In the genomic region with DNA sequence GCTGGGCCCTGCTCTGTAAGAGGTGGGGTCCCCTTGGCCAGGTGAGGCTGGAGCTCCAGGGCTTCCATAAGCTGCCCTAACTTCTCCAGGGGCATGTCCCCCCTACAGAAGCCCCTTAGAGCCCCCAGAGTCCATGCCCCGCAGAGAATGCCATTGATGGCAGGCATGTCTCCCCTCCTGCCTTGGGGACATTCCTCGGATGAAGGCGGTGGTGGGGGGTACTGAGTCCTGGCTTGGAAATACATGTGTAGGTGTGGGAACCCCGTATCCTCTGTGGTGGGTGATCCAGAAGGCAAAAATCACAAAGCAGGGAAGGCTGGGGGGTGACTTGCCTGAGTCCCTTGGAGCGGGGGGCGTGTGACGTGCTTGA, we compare ENCODE assay signal across 26 cellular contexts.
DNase-seq lines count a peak whose midpoint lies in the region; FAIRE-seq and TF ChIP-seq lines count a peak whose summit lies in the region.
"Had no signal": no experiment of that assay in that cellular context is flagged by ENCODE, and none has a peak within 500 bp of the region (broad histone marks: within the 10 kb centered on the region; RNA-seq: fewer than 3 reads in every experiment).

No MANE protein-coding gene starts in this region.

- peaks cover 11% of the 10 kb centered on the region for H3K4me1 Mint-ChIP-seq in glutamatergic neuron (ENCODE audit: low read depth, unreplicated experiment)
- H3K4me1 Mint-ChIP-seq in activated T-helper 2 cell treated with anti-CD3 and anti-CD28 coated beads, Interferon-gamma antibody, Interleukin-2, Interleukin-4, amounts not matched to agents 10 μg/mL and 5 μg/mL and 100 μg/mL, durations not matched to agents 14 hours and 24 hours and 36 hours (ENCODE audit: low read depth), result peaks cover 3% of the 10 kb centered on the region
- H3K4me1 Mint-ChIP-seq: B cell, memory B cell had no signal

- no peak for FAIRE-seq in RCC 7860 (lab: Jason Lieb, UNC)
- FAIRE-seq: frontal cortex, GM12891, HepG2 had no signal

- no peak for TF ChIP-seq POLR2A in suprapubic skin (IDR thresholded peaks at IDR 0.05)

- H3K9me3 Mint-ChIP-seq in glutamatergic neuron (ENCODE audit: unreplicated experiment), result peaks cover 4% of the 10 kb centered on the region
- peaks cover 6% of the 10 kb centered on the region for H3K9me3 Mint-ChIP-seq in activated T-helper 2 cell treated with anti-CD3 and anti-CD28 coated beads, Interferon-gamma antibody, Interleukin-2, Interleukin-4, amounts not matched to agents 10 μg/mL and 5 μg/mL and 100 μg/mL, durations not matched to agents 14 hours and 24 hours and 36 hours
- H3K9me3 Mint-ChIP-seq: activated T-cell treated with anti-CD3 and anti-CD28 coated beads, Interleukin-2, amount 50 U/mL, for 72 hours; CD8-positive, alpha-beta T cell; dendritic cell treated with granulocyte-macrophage colony-stimulating factor and Interleukin-4, amounts not matched to agents 40 ng/mL and 50 ng/mL, for 4 days; memory B cell had no signal

- peaks cover 12% of the 10 kb centered on the region for H3K36me3 Mint-ChIP-seq in glutamatergic neuron (ENCODE audit: unreplicated experiment)
- H3K36me3 Mint-ChIP-seq in activated T-helper 2 cell treated with anti-CD3 and anti-CD28 coated beads, Interferon-gamma antibody, Interleukin-2, Interleukin-4, amounts not matched to agents 10 μg/mL and 5 μg/mL and 100 μg/mL, durations not matched to agents 14 hours and 24 hours and 36 hours (ENCODE audit: low read depth), result no peaks in the 10 kb centered on the region

- no peak overlapping the region for H3K27ac Mint-ChIP-seq in glutamatergic neuron (ENCODE audit: unreplicated experiment)
- H3K27ac Mint-ChIP-seq in activated T-helper 2 cell treated with anti-CD3 and anti-CD28 coated beads, Interferon-gamma antibody, Interleukin-2, Interleukin-4, amounts not matched to agents 10 μg/mL and 5 μg/mL and 100 μg/mL, durations not matched to agents 14 hours and 24 hours and 36 hours, result no peak overlapping the region
- H3K27ac Mint-ChIP-seq: activated CD8-positive, alpha-beta T cell treated with anti-CD3 and anti-CD28 coated beads, Interleukin-2, amount 10 ng/mL, durations not matched to agents 7 days and 5 days; activated T-cell treated with anti-CD3 and anti-CD28 coated beads, Interleukin-2, amount 50 U/mL, for 72 hours; B cell; CD8-positive, alpha-beta T cell; dendritic cell treated with granulocyte-macrophage colony-stimulating factor and Interleukin-4, amounts not matched to agents 40 ng/mL and 50 ng/mL, for 4 days; memory B cell had no signal

- peaks cover 1% of the 10 kb centered on the region for H3K27me3 Mint-ChIP-seq in glutamatergic neuron (ENCODE audit: unreplicated experiment)
- peaks cover 9% of the 10 kb centered on the region for H3K27me3 Mint-ChIP-seq in activated T-helper 2 cell treated with anti-CD3 and anti-CD28 coated beads, Interferon-gamma antibody, Interleukin-2, Interleukin-4, amounts not matched to agents 10 μg/mL and 5 μg/mL and 100 μg/mL, durations not matched to agents 14 hours and 24 hours and 36 hours (ENCODE audit: low read depth)
- H3K27me3 Mint-ChIP-seq: dendritic cell treated with granulocyte-macrophage colony-stimulating factor and Interleukin-4, amounts not matched to agents 40 ng/mL and 50 ng/mL, for 4 days; memory B cell had no signal

- H3K4me3 Mint-ChIP-seq in glutamatergic neuron (ENCODE audit: unreplicated experiment), result no peak overlapping the region
- no peak overlapping the region for H3K4me3 Mint-ChIP-seq in activated T-helper 2 cell treated with anti-CD3 and anti-CD28 coated beads, Interferon-gamma antibody, Interleukin-2, Interleukin-4, amounts not matched to agents 10 μg/mL and 5 μg/mL and 100 μg/mL, durations not matched to agents 14 hours and 24 hours and 36 hours (ENCODE audit: low read depth)
- H3K4me3 Mint-ChIP-seq: activated CD8-positive, alpha-beta T cell treated with anti-CD3 and anti-CD28 coated beads, Interleukin-2, amount 10 ng/mL, durations not matched to agents 7 days and 5 days; activated T-cell treated with anti-CD3 and anti-CD28 coated beads, Interleukin-2, amount 50 U/mL, for 72 hours; B cell; CD8-positive, alpha-beta T cell; dendritic cell treated with granulocyte-macrophage colony-stimulating factor and Interleukin-4, amounts not matched to agents 40 ng/mL and 50 ng/mL, for 4 days; memory B cell had no signal

- 88% methylated on average over 5 of the region's 7 CpGs for WGBS in suprapubic skin

- peaks cover 7% of the 10 kb centered on the region for H3K4me1 ChIP-seq in suprapubic skin
- H3K4me1 ChIP-seq: esophagus squamous epithelium, thyroid gland had no signal

- H3K9me3 ChIP-seq in suprapubic skin, result no peaks in the 10 kb centered on the region
- H3K9me3 ChIP-seq: esophagus squamous epithelium, SJSA1, thyroid gland had no signal

- H3K36me3 ChIP-seq in suprapubic skin, result no peaks in the 10 kb centered on the region
- H3K36me3 ChIP-seq: esophagus squamous epithelium, SJSA1, thyroid gland had no signal

- H3K4me3 ChIP-seq in suprapubic skin, result no peak overlapping the region
- H3K4me3 ChIP-seq: esophagus squamous epithelium, SJSA1, thyroid gland had no signal

- peak; percentile 4 for DNase-seq in activated T-cell treated with anti-CD3 and anti-CD28 coated beads, Interleukin-2, amount 50 U/mL, for 1 hour
- DNase-seq in activated T-cell treated with anti-CD3 and anti-CD28 coated beads for 4 hours, result no peak
- DNase-seq in RCC 7860 (ENCODE audit: low spot score), result peak; percentile 7
- DNase-seq in glutamatergic neuron, result peak; percentile 6
- peak; percentile 29 to 49 for DNase-seq in suprapubic skin (ENCODE audit: low spot score in 2 of 2)
- DNase-seq in NCI-H524 treated with DMSO at 0.1 percent for 48 hours (lab: John Stamatoyannopoulos, UW), result no peak
- no peak for DNase-seq in midbrain (lab: John Stamatoyannopoulos, UW)
- DNase-seq in activated T-helper 2 cell treated with anti-CD3 and anti-CD28 coated beads, Interferon-gamma antibody, Interleukin-2, Interleukin-4, amounts not matched to agents 10 μg/mL and 5 μg/mL and 100 μg/mL, durations not matched to agents 14 hours and 24 hours and 36 hours (ENCODE audit: low spot score), result no peak
- DNase-seq: activated naive CD4-positive, alpha-beta T cell treated with anti-CD3 and anti-CD28 coated beads, Interleukin-2, amount 50 U/mL, for 16 hours; esophagus squamous epithelium; GOT3; NCI-H1048; NCI-H187; NCI-H2171; NCI-H524 had no signal

- no peak for TF ChIP-seq EP300 in suprapubic skin (IDR thresholded peaks at IDR 0.05)

- no peaks in the 10 kb centered on the region for H3K27me3 ChIP-seq in suprapubic skin
- H3K27me3 ChIP-seq: esophagus squamous epithelium, thyroid gland had no signal

- intact Hi-C loops in activated T-helper 2 cell treated with anti-CD3 and anti-CD28 coated beads, Interferon-gamma antibody, Interleukin-2, Interleukin-4, amounts not matched to agents 10 μg/mL and 5 μg/mL and 100 μg/mL, durations not matched to agents 14 hours and 24 hours and 36 hours (cut with micrococcal nuclease), result no loop called here

- no peak for TF ChIP-seq CTCF in glutamatergic neuron (IDR thresholded peaks at IDR 0.05; ENCODE audit: partially characterized antibody, unreplicated experiment)
- TF ChIP-seq CTCF in suprapubic skin (IDR thresholded peaks at IDR 0.05), result no peak

- no peak overlapping the region for H3K27ac ChIP-seq in suprapubic skin
- H3K27ac ChIP-seq: esophagus squamous epithelium, thyroid gland had no signal

Comparison
In these comparisons a context has a peak if more than half of its experiments do, and no peak if none do; other contexts are left out.
1. DNase-seq: peak in activated T-cell treated with anti-CD3 and anti-CD28 coated beads, Interleukin-2, amount 50 U/mL, for 1 hour (single experiment), RCC 7860 (single experiment), glutamatergic neuron (single experiment) and suprapubic skin (2 of 2); none in activated T-cell treated with anti-CD3 and anti-CD28 coated beads for 4 hours (single experiment), NCI-H524 treated with DMSO at 0.1 percent for 48 hours (single experiment), midbrain (single experiment) and activated T-helper 2 cell treated with anti-CD3 and anti-CD28 coated beads, Interferon-gamma antibody, Interleukin-2, Interleukin-4, amounts not matched to agents 10 μg/mL and 5 μg/mL and 100 μg/mL, durations not matched to agents 14 hours and 24 hours and 36 hours (single experiment).